Comparison of ENCODE assay signal across 8 cellular contexts in genomic region chr16:55543470-55543869, GRCh38. TPM values are rescaled to one million over a fixed set of nuclear protein-coding genes. Genes with fewer than 3 reads are reported as not detected.
DNase-seq lines count a peak whose midpoint lies in the region; ATAC-seq, FAIRE-seq and TF ChIP-seq lines count a peak whose summit lies in the region.

No MANE protein-coding gene starts in this region.

- no peak for ATAC-seq in GM21360 (IDR thresholded peaks at IDR 0.05; ENCODE audit: unreplicated experiment)
- ATAC-seq in HG03571 (IDR thresholded peaks at IDR 0.05; ENCODE audit: unreplicated experiment), result no peak
- no peak for ATAC-seq in HG02938 (IDR thresholded peaks at IDR 0.05; ENCODE audit: unreplicated experiment)

- peak; percentile 40 to 47 for TF ChIP-seq RAD21 in H1 (IDR thresholded peaks at IDR 0.05 in 1 of 2, conservative IDR thresholded peaks at IDR 0.05 in 1 of 2; ENCODE audit: low read depth in 2 of 2, low read length in 2 of 2)

- no peak overlapping the region for H2AFZ ChIP-seq in H1 (ENCODE audit: low read length)

- no peak overlapping the region for H3K4me3 ChIP-seq in H1 (ENCODE audit: extremely low read depth in 1 of 4, insufficient read depth in 2 of 4, low read depth in 3 of 4, low read length in 4 of 4)

- H3K56ac ChIP-seq in H1 (replicated peaks; ENCODE audit: insufficient read length, low read depth, low read length), result no peak overlapping the region

- WGBS in H1 (ENCODE audit: extremely low coverage in 1 of 2, insufficient coverage in 1 of 2, insufficient read length in 1 of 2, insufficient replicate concordance in 2 of 2, low coverage in 1 of 2, low lambda C conversion rate in 2 of 2, missing lambda C conversion rate in 1 of 2), 2 experiments, result 73% methylated on average over 2 of the region's 2 CpGs; no CpG with 5 or more reads in 1 of the 2 experiments

- no peaks in the 10 kb centered on the region for H3K4me1 ChIP-seq in H1 (replicated peaks in 1 of 4; ENCODE audit: control insufficient read depth in 3 of 4, insufficient read depth in 4 of 4, low read length in 3 of 4)

- no peak overlapping the region for H3K27ac ChIP-seq in H1 (ENCODE audit: low read depth, low read length)

- TF ChIP-seq POLR2A in H1 (IDR thresholded peaks at IDR 0.05; ENCODE audit: control extremely low read depth in 1 of 2, low read depth in 2 of 2, low read length in 2 of 2), result no peak
- TF ChIP-seq POLR2A in GM12891 (IDR thresholded peaks at IDR 0.05; ENCODE audit: low read depth, low read length), result no peak

- no peak overlapping the region for H3K4ac ChIP-seq in H1 (replicated peaks; ENCODE audit: insufficient read length, low read depth, low read length)

- H2BK120ac ChIP-seq in H1 (replicated peaks; ENCODE audit: low read depth, low read length), result no peak overlapping the region

- H3K18ac ChIP-seq in H1 (ENCODE audit: extremely low read depth, low read length), result no peak overlapping the region

- no peak overlapping the region for H4K8ac ChIP-seq in H1 (ENCODE audit: extremely low read depth, insufficient read depth, low read length)

- no peaks in the 10 kb centered on the region for H3K36me3 ChIP-seq in H1 (ENCODE audit: control insufficient read depth in 2 of 4, insufficient read depth in 4 of 4, low read length in 3 of 4)

- H2BK12ac ChIP-seq in H1 (ENCODE audit: low read depth, low read length), result no peak overlapping the region

- H3K79me2 ChIP-seq in H1 (ENCODE audit: control insufficient read depth in 1 of 2, insufficient read depth in 2 of 2, low read length in 2 of 2), result no peaks in the 10 kb centered on the region

- H2BK20ac ChIP-seq in H1 (ENCODE audit: low read length), result no peak overlapping the region

- H3K23ac ChIP-seq in H1 (ENCODE audit: insufficient read length), result no peak overlapping the region

- H4K91ac ChIP-seq in H1 (replicated peaks; ENCODE audit: insufficient read length, low read length), result no peak overlapping the region

- H4K20me1 ChIP-seq in H1 (replicated peaks in 1 of 2; ENCODE audit: control insufficient read depth in 1 of 2, insufficient read depth in 2 of 2, low read length in 2 of 2), result no peaks in the 10 kb centered on the region

- H3K27me3 ChIP-seq in H1 (replicated peaks in 1 of 4; ENCODE audit: control insufficient read depth in 3 of 4, extremely low read depth in 1 of 4, insufficient read depth in 3 of 4, low read length in 3 of 4), result no peaks in the 10 kb centered on the region; a peak in 1 of 7 replicates

- no peak overlapping the region for H2BK5ac ChIP-seq in H1 (ENCODE audit: low read depth, low read length)

- H4K5ac ChIP-seq in H1 (ENCODE audit: insufficient read length, low read depth, low read length), result no peak overlapping the region

- POLR2A ChIA-PET in H1 (lab: Charles Lee; ENCODE audit: partially characterized antibody), result no interaction called here

- TF ChIP-seq CTCF in H1 (IDR thresholded peaks at IDR 0.05; ENCODE audit: control extremely low read depth in 1 of 3, insufficient read depth in 1 of 3, low read depth in 1 of 3, low read length in 3 of 3), result peak in 1 of 3 experiments; percentile 27; a peak in 1 of 4 replicates

- FAIRE-seq in H1 (lab: Jason Lieb, UNC) (no peak), GM12891 (lab: Jason Lieb, UNC) (no peak)

- CTCF ChIA-PET in H1 (lab: Charles Lee; ENCODE audit: partially characterized antibody), result interaction anchor here (0.6 to 7.4 kb wide), 3 partner anchors 74 to 299 kb away, joined by 3 to 81 read pairs (median 3); no protein-coding TSS in a partner anchor

- H3K79me1 ChIP-seq in H1 (ENCODE audit: low read depth, low read length), result no peaks in the 10 kb centered on the region

- H3K9ac ChIP-seq in H1 (replicated peaks in 1 of 4; ENCODE audit: extremely low read depth in 1 of 4, low read depth in 3 of 4, low read length in 3 of 4), result no peak overlapping the region

- no peak overlapping the region for H3K14ac ChIP-seq in H1 (ENCODE audit: insufficient read length)

- H3K9me3 ChIP-seq in H1 (ENCODE audit: insufficient read depth in 2 of 2, low read depth in 1 of 2, low read length in 1 of 2), result no peaks in the 10 kb centered on the region

- H3K23me2 ChIP-seq in H1 (ENCODE audit: low read depth, low read length), result no peaks in the 10 kb centered on the region

- no peak for TF ChIP-seq EP300 in H1 (IDR thresholded peaks at IDR 0.05; ENCODE audit: borderline replicate concordance in 1 of 2, low read depth in 2 of 2, low read length in 2 of 2)

- DNase-seq in COLO829 (ENCODE audit: low spot score), result peak; percentile 7
- peak; percentile 44 for DNase-seq in NCI-H1105 treated with DMSO at 0.1 percent for 48 hours (lab: John Stamatoyannopoulos, UW)
- DNase-seq in H1 (ENCODE audit: low read depth in 1 of 2, low spot score in 2 of 2), result no peak
- DNase-seq in myocyte (ENCODE audit: low read depth), result peak; percentile 64
- no peak for DNase-seq in GM12891 (ENCODE audit: insufficient read length, low spot score)

- no peak overlapping the region for H2BK15ac ChIP-seq in H1 (ENCODE audit: low read length)

- no peak overlapping the region for H3K4me2 ChIP-seq in H1 (ENCODE audit: insufficient read depth in 1 of 2, low read depth in 2 of 2, low read length in 2 of 2)

- H2AK5ac ChIP-seq in H1 (ENCODE audit: low read depth, low read length), result no peak overlapping the region

TF ChIP-seq in H1, 55 proteins besides CTCF, POLR2A, EP300 and RAD21 (continues in another document):
- no peak for TF ChIP-seq KDM5A (IDR thresholded peaks at IDR 0.05; ENCODE audit: low read length)
- no peak for TF ChIP-seq FOSL1 (IDR thresholded peaks at IDR 0.05; ENCODE audit: insufficient read depth, low read depth, low read length)
- TF ChIP-seq JUND (IDR thresholded peaks at IDR 0.05; ENCODE audit: low read length), result no peak
- no peak for TF ChIP-seq SIRT6 (IDR thresholded peaks at IDR 0.05; ENCODE audit: low read length)
- no peak for TF ChIP-seq E2F6 (IDR thresholded peaks at IDR 0.05)
- no peak for TF ChIP-seq TAF7 (optimal IDR thresholded peaks at IDR 0.05; ENCODE audit: borderline replicate concordance, low read depth, low read length)
- no peak for TF ChIP-seq CBX8 (IDR thresholded peaks at IDR 0.05; ENCODE audit: borderline replicate concordance, low read depth, low read length)
- no peak for TF ChIP-seq EGR1 (IDR thresholded peaks at IDR 0.05; ENCODE audit: borderline replicate concordance, low read depth, low read length)
- TF ChIP-seq HDAC6 (IDR thresholded peaks at IDR 0.05; ENCODE audit: low read depth, low read length), result no peak
- no peak for TF ChIP-seq SP4 (IDR thresholded peaks at IDR 0.05; ENCODE audit: low read length)

TF ChIP-seq in GM12891, 5 proteins besides CTCF, POLR2A, EP300 and RAD21:
- TF ChIP-seq POLR2AphosphoS5 (IDR thresholded peaks at IDR 0.05; ENCODE audit: low read depth, low read length) (no peak), SPI1 (IDR thresholded peaks at IDR 0.05; ENCODE audit: low read depth, low read length) (no peak), TAF1 (IDR thresholded peaks at IDR 0.05; ENCODE audit: low read depth, low read length) (no peak), PAX5 (IDR thresholded peaks at IDR 0.05; ENCODE audit: insufficient read depth, low read length, severe bottlenecking) (no peak), POU2F2 (IDR thresholded peaks at IDR 0.05; ENCODE audit: low read depth, low read length) (no peak)
TF ChIP-seq in GM12891: peak in this region for 0.

RNA-seq across cellular contexts. Expression of gene CAPNS2, which starts 23.0 kb away (rescaled TPM):
- 0.33 TPM in 1 of 2 replicates, not detected in the other for total RNA-seq in H1 (2021; fragmentation: NEBNext Ultra II Directional; extraction: Animal tissue kit (Norgen Biotek cat#: 25700))
- polyA plus RNA-seq in H1 (2011; rRNA removed), result 0.08 TPM in 1 of 2 replicates, not detected in the other
- polyA plus RNA-seq in H1 (2011; cell fraction: cytosol; rRNA removed), result not detected
- polyA plus RNA-seq in H1 (2011; cell fraction: nucleus; rRNA removed), result 0.19 TPM
- polyA plus RNA-seq in H1 (2012, experiment 1 of 2), result not detected in 4 replicates
- not detected for polyA plus RNA-seq in H1 (2012, experiment 2 of 2)
- polyA plus RNA-seq in H1 (2013, experiment 1 of 2), result 0.08 TPM
- not detected for polyA plus RNA-seq in H1 (2013, experiment 2 of 2)
- polyA minus RNA-seq in H1 (2011; rRNA and poly(A)+ RNA removed), result 0.83 and 1.5 TPM in 2 replicates
- not detected for polyA minus RNA-seq in H1 (2011; cell fraction: cytosol; rRNA and poly(A)+ RNA removed)
- 3.1 TPM for polyA minus RNA-seq in H1 (2011; cell fraction: nucleus; rRNA and poly(A)+ RNA removed)
- total RNA-seq in myocyte, result not detected in 2 replicates
- polyA plus RNA-seq in myocyte (2012), result 0.10 TPM
- polyA plus RNA-seq in GM12891 (2012; ENCODE audit: low read depth, missing spikeins), result not detected

RNA-seq across cellular contexts. Expression of gene LPCAT2, which starts 34.6 kb away (rescaled TPM):
- total RNA-seq in H1 (2021; fragmentation: NEBNext Ultra II Directional; extraction: Animal tissue kit (Norgen Biotek cat#: 25700)), result 7.1 and 10.6 TPM in 2 replicates
- 2.2 TPM in 2 replicates for polyA plus RNA-seq in H1 (2011; rRNA removed)
- polyA plus RNA-seq in H1 (2011; cell fraction: cytosol; rRNA removed), result 2.9 TPM
- 2.7 TPM for polyA plus RNA-seq in H1 (2011; cell fraction: nucleus; rRNA removed)
- polyA plus RNA-seq in H1 (2012, experiment 1 of 2), result 1.7 to 5.9 TPM (median 2.9 TPM) in 4 replicates
- polyA plus RNA-seq in H1 (2012, experiment 2 of 2), result 0.49 TPM
- 7.2 TPM for polyA plus RNA-seq in H1 (2013, experiment 1 of 2)
- 7.7 TPM for polyA plus RNA-seq in H1 (2013, experiment 2 of 2)
- 1.5 and 1.7 TPM in 2 replicates for polyA minus RNA-seq in H1 (2011; rRNA and poly(A)+ RNA removed)
- polyA minus RNA-seq in H1 (2011; cell fraction: cytosol; rRNA and poly(A)+ RNA removed), result 2.9 TPM
- 10.0 TPM for polyA minus RNA-seq in H1 (2011; cell fraction: nucleus; rRNA and poly(A)+ RNA removed)
- 5.8 and 6.2 TPM in 2 replicates for total RNA-seq in myocyte
- 9.6 TPM for polyA plus RNA-seq in myocyte (2012)
- not detected for polyA plus RNA-seq in GM12891 (2012; ENCODE audit: low read depth, missing spikeins)

Comparison
In these comparisons a context has a peak if more than half of its experiments do, and no peak if none do; other contexts are left out.
1. DNase-seq: peak in COLO829 (single experiment), NCI-H1105 treated with DMSO at 0.1 percent for 48 hours (single experiment) and myocyte (single experiment); none in H1 (0 of 2) and GM12891 (single experiment).